In the genomic region with DNA sequence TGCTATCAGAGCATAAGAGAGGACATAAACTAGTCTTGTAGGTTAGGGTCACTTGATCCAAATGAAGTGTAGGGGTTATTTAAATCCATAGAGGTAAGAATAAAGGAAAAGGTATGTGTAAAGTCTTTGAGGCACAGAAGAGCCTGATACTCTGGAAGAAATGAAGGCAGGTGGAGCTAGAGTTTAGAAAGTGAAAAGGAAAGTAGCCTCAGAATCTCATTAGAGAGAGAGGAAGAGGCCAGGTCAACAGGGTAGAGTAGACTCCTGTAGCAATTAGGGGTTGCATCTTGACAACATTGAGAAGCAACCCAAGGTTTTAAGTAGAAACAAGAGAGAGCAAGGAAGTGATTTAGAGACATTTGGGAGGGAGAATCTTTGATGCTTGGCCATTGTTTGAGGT, we compare ENCODE assay signal across 16 cellular contexts.
DNase-seq lines count a peak whose midpoint lies in the region; ATAC-seq, FAIRE-seq and TF ChIP-seq lines count a peak whose summit lies in the region.
"Had no signal": no experiment of that assay in that cellular context is flagged by ENCODE, and none has a peak within 500 bp of the region (broad histone marks: within the 10 kb centered on the region; RNA-seq: fewer than 3 reads in every experiment).

No MANE protein-coding gene starts in this region.

- TF ChIP-seq POLR2A in HCT116 (IDR thresholded peaks at IDR 0.05; ENCODE audit: borderline replicate concordance, extremely low read depth, insufficient read depth, insufficient read length) = no peak
- TF ChIP-seq POLR2A in testis (IDR thresholded peaks at IDR 0.05) = no peak

- POLR2A ChIA-PET in HCT116 (lab: Charles Lee) = no interaction called here
- POLR2A ChIA-PET in Panc1 (lab: Charles Lee) = no interaction called here
- POLR2A ChIA-PET in activated CD4-positive, alpha-beta memory T cell treated with anti-CD3 and anti-CD28 coated beads, Interleukin-2, amount 10 ng/mL, durations not matched to agents 7 days and 5 days (lab: Charles Lee) = no interaction called here

- no peaks in the 10 kb centered on the region for H4K20me1 ChIP-seq in HCT116 (ENCODE audit: insufficient read depth)

- peak; percentile 37; the same call in 1 of the 2 replicates for TF ChIP-seq RAD21 in HCT116 (IDR thresholded peaks at IDR 0.05; ENCODE audit: low read depth)

- FAIRE-seq in GM18507 (lab: Jason Lieb, UNC) = peak; percentile 41

- H3K4me2 ChIP-seq in HCT116 (ENCODE audit: low read length) = no peak overlapping the region

- H3K36me3 ChIP-seq in HCT116 (ENCODE audit: control insufficient read depth in 1 of 2, insufficient read depth in 2 of 2, low read length in 2 of 2) (no peaks in the 10 kb centered on the region), Panc1 (ENCODE audit: control insufficient read depth, insufficient read depth, low read length) (no peaks in the 10 kb centered on the region), testis (ENCODE audit: low read depth, missing control alignments) (no peaks in the 10 kb centered on the region)

- H3K4me3 Mint-ChIP-seq in activated CD4-positive, alpha-beta memory T cell treated with anti-CD3 and anti-CD28 coated beads, Interleukin-2, amount 10 ng/mL, durations not matched to agents 7 days and 5 days = no peak overlapping the region
- H3K4me3 Mint-ChIP-seq: CD4-positive, alpha-beta T cell had no signal

- H3K79me2 ChIP-seq in HCT116 (ENCODE audit: insufficient read depth, low read length) = no peaks in the 10 kb centered on the region

- peaks cover 4% of the 10 kb centered on the region for H3K9me3 Mint-ChIP-seq in activated CD4-positive, alpha-beta memory T cell treated with anti-CD3 and anti-CD28 coated beads, Interleukin-2, amount 10 ng/mL, durations not matched to agents 7 days and 5 days

- no peaks in the 10 kb centered on the region for H3K36me3 Mint-ChIP-seq in activated CD4-positive, alpha-beta memory T cell treated with anti-CD3 and anti-CD28 coated beads, Interleukin-2, amount 10 ng/mL, durations not matched to agents 7 days and 5 days (ENCODE audit: low read depth)

- no peak overlapping the region for H3K4me3 ChIP-seq in HCT116 (replicated peaks in 1 of 2; ENCODE audit: low read depth in 1 of 2, low read length in 2 of 2)
- no peak overlapping the region for H3K4me3 ChIP-seq in Panc1 (ENCODE audit: low read depth in 2 of 2, low read length in 2 of 2)
- H3K4me3 ChIP-seq in testis = no peak overlapping the region

- ATAC-seq in HCT116 (no peak), Panc1 (no peak)
- ATAC-seq in stimulated activated naive CD8-positive, alpha-beta T cell treated with anti-CD3 and anti-CD28 coated beads, Interleukin-15, Interleukin-2, amounts not matched to agents 100 U/mL and 50 U/mL, for 24 hours = no peak

- H3K27ac ChIP-seq in HCT116 (ENCODE audit: low read depth, low read length) (no peak overlapping the region), Panc1 (ENCODE audit: low read length) (no peak overlapping the region), testis (no peak overlapping the region)

- no peaks in the 10 kb centered on the region for H3K9me2 ChIP-seq in HCT116 (ENCODE audit: insufficient read depth)

- H3K9ac ChIP-seq in HCT116 (ENCODE audit: low read length) = no peak overlapping the region

- no peak overlapping the region for H2AFZ ChIP-seq in HCT116 (ENCODE audit: low read depth, low read length, poor library complexity, severe bottlenecking)

- DNase-seq in GM18507 (ENCODE audit: extremely low spot score, insufficient read length, low read depth) (no peak), HCT116 (ENCODE audit: low read depth, low spot score) (no peak), Panc1 (ENCODE audit: low read depth, low spot score) (no peak), renal cortical epithelial cell (ENCODE audit: low read depth) (peak; percentile 5), testis (no peak), NCI-H1436 (lab: John Stamatoyannopoulos, UW) (no peak)
- no peak for DNase-seq in activated CD4-positive, alpha-beta memory T cell treated with anti-CD3 and anti-CD28 coated beads, Interleukin-2, amount 10 ng/mL, durations not matched to agents 7 days and 5 days
- DNase-seq in stimulated activated naive CD8-positive, alpha-beta T cell treated with anti-CD3 and anti-CD28 coated beads, Interleukin-15, Interleukin-2, amounts not matched to agents 100 U/mL and 50 U/mL, for 24 hours = no peak
- DNase-seq: ACHN; C1 segment of cervical spinal cord; Calu3; CD4-positive, alpha-beta T cell; DMS 273 treated with DMSO at 0.1 percent for 48 hours; HCEC 1CT; IMR-90; KBM-7 had no signal

- H3K27me3 ChIP-seq in HCT116 (ENCODE audit: insufficient read depth, low read length) (no peaks in the 10 kb centered on the region), Panc1 (ENCODE audit: control insufficient read depth, insufficient read depth, low read length) (peaks cover 4% of the 10 kb centered on the region), testis (no peaks in the 10 kb centered on the region)

- BruUV-seq in HCT116 (replicated peaks; lab: Mats Ljungman, UMichigan) = no TSS peak
- BruUV-seq in Panc1 (replicated peaks; lab: Mats Ljungman, UMichigan) = no TSS peak

- no peaks in the 10 kb centered on the region for H3K27me3 Mint-ChIP-seq in activated CD4-positive, alpha-beta memory T cell treated with anti-CD3 and anti-CD28 coated beads, Interleukin-2, amount 10 ng/mL, durations not matched to agents 7 days and 5 days
- H3K27me3 Mint-ChIP-seq: CD4-positive, alpha-beta T cell had no signal

- RAD21 ChIA-PET in HCT116 (lab: Charles Lee; ENCODE audit: low non-redundant PET in 1 of 2, low total read pairs in 2 of 2, uncharacterized antibody in 2 of 2, unreplicated experiment in 2 of 2) = no interaction called here

- H3K9me3 ChIP-seq in HCT116 (ENCODE audit: control insufficient read depth in 1 of 2, insufficient read depth in 1 of 2, low read depth in 1 of 2, low read length in 2 of 2) (no peaks in the 10 kb centered on the region), Panc1 (ENCODE audit: control insufficient read depth, insufficient read depth, low read depth, low read length) (no peaks in the 10 kb centered on the region), testis (no peaks in the 10 kb centered on the region)

- H3K4me1 ChIP-seq in HCT116 (ENCODE audit: control insufficient read depth in 1 of 2, insufficient read depth in 2 of 2, low read length in 2 of 2) = no peaks in the 10 kb centered on the region
- H3K4me1 ChIP-seq in Panc1 (ENCODE audit: control insufficient read depth, insufficient read depth, low read length) = no peaks in the 10 kb centered on the region
- H3K4me1 ChIP-seq in testis = no peaks in the 10 kb centered on the region

- TF ChIP-seq CTCF in HCT116 (IDR thresholded peaks at IDR 0.05 in 2 of 3, conservative IDR thresholded peaks at IDR 0.05 in 1 of 3; ENCODE audit: borderline replicate concordance in 1 of 3, insufficient read depth in 1 of 3, low read depth in 2 of 3, low read length in 2 of 3) (no peak), Panc1 (IDR thresholded peaks at IDR 0.05) (0 out of 2 replicates have a peak, but pooled peaks have one; percentile 7), testis (IDR thresholded peaks at IDR 0.05) (no peak)

- CTCF ChIA-PET in HCT116 (lab: Charles Lee) = no interaction called here
- CTCF ChIA-PET in Panc1 (lab: Charles Lee) = no interaction called here
- CTCF ChIA-PET in activated CD4-positive, alpha-beta memory T cell treated with anti-CD3 and anti-CD28 coated beads, Interleukin-2, amount 10 ng/mL, durations not matched to agents 7 days and 5 days (lab: Charles Lee) = no interaction called here

- H3K27ac Mint-ChIP-seq in activated CD4-positive, alpha-beta memory T cell treated with anti-CD3 and anti-CD28 coated beads, Interleukin-2, amount 10 ng/mL, durations not matched to agents 7 days and 5 days = no peak overlapping the region
- H3K27ac Mint-ChIP-seq: CD4-positive, alpha-beta T cell had no signal

- intact Hi-C loops in HCT116 (cut with micrococcal nuclease) (no loop called here), Panc1 (cut with micrococcal nuclease; ENCODE audit: unreplicated experiment) (no loop called here), testis (cut with DNase I; ENCODE audit: low total_unique reads) (no loop called here)

- in situ Hi-C loops in Panc1 (cut with HindIII; ENCODE audit: low pct_unique_long_range_greater_than_20kb, low sequenced_read_pairs) = no loop called here

- H3K4me1 Mint-ChIP-seq in activated CD4-positive, alpha-beta memory T cell treated with anti-CD3 and anti-CD28 coated beads, Interleukin-2, amount 10 ng/mL, durations not matched to agents 7 days and 5 days = no peaks in the 10 kb centered on the region

TF ChIP-seq in HCT116, 20 proteins besides CTCF, POLR2A, EP300 and RAD21 (continues in another document):
- TF ChIP-seq, protein P1, sequence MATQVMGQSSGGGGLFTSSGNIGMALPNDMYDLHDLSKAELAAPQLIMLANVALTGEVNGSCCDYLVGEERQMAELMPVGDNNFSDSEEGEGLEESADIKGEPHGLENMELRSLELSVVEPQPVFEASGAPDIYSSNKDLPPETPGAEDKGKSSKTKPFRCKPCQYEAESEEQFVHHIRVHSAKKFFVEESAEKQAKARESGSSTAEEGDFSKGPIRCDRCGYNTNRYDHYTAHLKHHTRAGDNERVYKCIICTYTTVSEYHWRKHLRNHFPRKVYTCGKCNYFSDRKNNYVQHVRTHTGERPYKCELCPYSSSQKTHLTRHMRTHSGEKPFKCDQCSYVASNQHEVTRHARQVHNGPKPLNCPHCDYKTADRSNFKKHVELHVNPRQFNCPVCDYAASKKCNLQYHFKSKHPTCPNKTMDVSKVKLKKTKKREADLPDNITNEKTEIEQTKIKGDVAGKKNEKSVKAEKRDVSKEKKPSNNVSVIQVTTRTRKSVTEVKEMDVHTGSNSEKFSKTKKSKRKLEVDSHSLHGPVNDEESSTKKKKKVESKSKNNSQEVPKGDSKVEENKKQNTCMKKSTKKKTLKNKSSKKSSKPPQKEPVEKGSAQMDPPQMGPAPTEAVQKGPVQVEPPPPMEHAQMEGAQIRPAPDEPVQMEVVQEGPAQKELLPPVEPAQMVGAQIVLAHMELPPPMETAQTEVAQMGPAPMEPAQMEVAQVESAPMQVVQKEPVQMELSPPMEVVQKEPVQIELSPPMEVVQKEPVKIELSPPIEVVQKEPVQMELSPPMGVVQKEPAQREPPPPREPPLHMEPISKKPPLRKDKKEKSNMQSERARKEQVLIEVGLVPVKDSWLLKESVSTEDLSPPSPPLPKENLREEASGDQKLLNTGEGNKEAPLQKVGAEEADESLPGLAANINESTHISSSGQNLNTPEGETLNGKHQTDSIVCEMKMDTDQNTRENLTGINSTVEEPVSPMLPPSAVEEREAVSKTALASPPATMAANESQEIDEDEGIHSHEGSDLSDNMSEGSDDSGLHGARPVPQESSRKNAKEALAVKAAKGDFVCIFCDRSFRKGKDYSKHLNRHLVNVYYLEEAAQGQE (IDR thresholded peaks at IDR 0.05; ENCODE audit: low read depth) = no peak
- TF ChIP-seq EGR1 (IDR thresholded peaks at IDR 0.05; ENCODE audit: low read depth) = no peak
- TF ChIP-seq POLR2AphosphoS5 (IDR thresholded peaks at IDR 0.05; ENCODE audit: low read depth, low read length) = no peak
- no peak for TF ChIP-seq TCF7L2 (IDR thresholded peaks at IDR 0.05; ENCODE audit: borderline replicate concordance, extremely low read depth, insufficient read depth, insufficient read length)
- no peak for TF ChIP-seq EZH2phosphoT487 (IDR thresholded peaks at IDR 0.05; ENCODE audit: borderline replicate concordance)
- TF ChIP-seq ELF1 (IDR thresholded peaks at IDR 0.05; ENCODE audit: borderline replicate concordance, low read depth) = no peak
- no peak for TF ChIP-seq ZNF274 (IDR thresholded peaks at IDR 0.05; ENCODE audit: low read depth, low read length)
